In the genomic region with DNA sequence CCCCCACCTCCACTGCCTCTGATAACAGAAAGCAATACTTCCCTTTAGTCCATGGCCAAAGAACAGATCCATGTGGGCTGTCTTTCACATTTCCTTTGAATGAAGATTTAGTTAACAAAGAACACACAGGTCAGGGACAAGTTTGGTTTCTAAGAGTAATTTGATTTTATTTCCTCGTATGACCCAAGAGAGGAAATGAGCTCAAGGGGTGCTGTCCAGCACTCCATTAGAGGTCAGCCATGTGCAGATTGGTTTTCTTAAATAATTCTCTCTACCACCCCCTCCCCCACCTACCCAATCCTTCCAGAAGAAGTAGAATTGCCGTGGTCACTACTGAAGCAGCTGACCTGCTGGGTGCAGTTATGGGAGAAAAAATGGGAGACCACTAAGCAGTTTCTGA, we compare ENCODE assay signal across 16 cellular contexts. TPM values are rescaled to one million over a fixed set of nuclear protein-coding genes. Genes with fewer than 3 reads are reported as not detected.
"Had no signal": no experiment of that assay in that cellular context is flagged by ENCODE, and none has a peak within 500 bp of the region (broad histone marks: within the 10 kb centered on the region; RNA-seq: fewer than 3 reads in every experiment).

No MANE protein-coding gene starts in this region.

- H3K36me3 ChIP-seq: colonic mucosa, heart left ventricle, lower lobe of right lung, uterus had no signal

- H3K27me3 ChIP-seq: colonic mucosa, uterus had no signal

- ATAC-seq: heart left ventricle, left lobe of liver, lower lobe of right lung, natural killer cell, sciatic nerve had no signal

- H3K36me3 Mint-ChIP-seq: memory B cell, mesothelial cell of epicardium, natural killer cell had no signal

- H3K4me3 Mint-ChIP-seq: memory B cell, mesothelial cell of epicardium, natural killer cell, neural crest cell had no signal

- H3K9me3 ChIP-seq: colonic mucosa, heart left ventricle, lower lobe of right lung, uterus had no signal

- H3K4me1 ChIP-seq: colonic mucosa, lower lobe of right lung, uterus had no signal

- DNase-seq: colonic mucosa; effector CD4-positive, alpha-beta T cell; foreskin melanocyte; heart left ventricle; hippocampal formation; lower lobe of right lung; natural killer cell; posterior cingulate gyrus; stimulated activated naive CD4-positive, alpha-beta T cell treated with Interleukin-2 at 50 U/mL for 16 hours; trophoblast cell; uterus had no signal

- H3K4me3 ChIP-seq: colonic mucosa, heart left ventricle, lower lobe of right lung, uterus had no signal

- H3K27ac Mint-ChIP-seq: memory B cell, mesothelial cell of epicardium, natural killer cell had no signal

- H3K4me1 Mint-ChIP-seq: mesothelial cell of epicardium, natural killer cell had no signal

- H3K27ac ChIP-seq: colonic mucosa, lower lobe of right lung, uterus had no signal

- H3K9me3 Mint-ChIP-seq: memory B cell, mesothelial cell of epicardium, natural killer cell, neural crest cell had no signal

RNA-seq across cellular contexts. Expression of a gene that starts 13.9 kb away (rescaled TPM):
- total RNA-seq: neural crest cell had no signal
